In genomic region chr3:84547971-84548970, GRCh38 we compare ENCODE assay signal across 8 cellular contexts.
DNase-seq lines count a peak whose midpoint lies in the region; ATAC-seq and TF ChIP-seq lines count a peak whose summit lies in the region.

No MANE protein-coding gene starts in this region.

- no peak overlapping the region for H3K9ac ChIP-seq in endodermal cell (ENCODE audit: extremely low read depth, low read length, poor library complexity, severe bottlenecking)

- DNase-seq in CD14-positive monocyte (ENCODE audit: low spot score) (no peak), NOMO-1 (lab: John Stamatoyannopoulos, UW; ENCODE audit: unreplicated experiment in 2 of 2) (peak; percentile 13 to 15), endodermal cell (peak; percentile 89)
- no peak for DNase-seq in activated CD8-positive, alpha-beta memory T cell treated with anti-CD3 and anti-CD28 coated beads, Interleukin-2, amount 50 U/mL, for 4 hours
- no peak for DNase-seq in activated CD8-positive, alpha-beta memory T cell treated with anti-CD3 and anti-CD28 coated beads, Interleukin-2, amount 10 ng/mL, durations not matched to agents 7 days and 5 days

- no peak overlapping the region for H3K4me3 ChIP-seq in endodermal cell (ENCODE audit: low read length)

- H3K27ac Mint-ChIP-seq in CD14-positive monocyte (no peak overlapping the region), endodermal cell (peak overlapping the region; percentile 83), nephron (no peak overlapping the region)
- no peak overlapping the region for H3K27ac Mint-ChIP-seq in activated CD8-positive, alpha-beta memory T cell treated with anti-CD3 and anti-CD28 coated beads, Interleukin-2, amount 10 ng/mL, durations not matched to agents 7 days and 5 days

- no peak overlapping the region for H3K27ac ChIP-seq in endodermal cell (ENCODE audit: low read depth, low read length)

- H3K9me3 Mint-ChIP-seq in CD14-positive monocyte (no peaks in the 10 kb centered on the region), endodermal cell (peaks cover 2% of the 10 kb centered on the region), nephron (peaks cover 4% of the 10 kb centered on the region)
- H3K9me3 Mint-ChIP-seq in activated CD8-positive, alpha-beta memory T cell treated with anti-CD3 and anti-CD28 coated beads, Interleukin-2, amount 10 ng/mL, durations not matched to agents 7 days and 5 days (ENCODE audit: low read depth) = no peaks in the 10 kb centered on the region

- 68 to 92% methylated on average over 10 to 23 of the region's 23 CpGs for WGBS in endodermal cell (ENCODE audit: insufficient coverage in 1 of 2, insufficient read length in 1 of 2), 2 experiments

- ATAC-seq in GM19372 (IDR thresholded peaks at IDR 0.05; ENCODE audit: low read depth, unreplicated experiment) = peak; percentile 88
- peak; percentile 98 for ATAC-seq in HG03342 (IDR thresholded peaks at IDR 0.05; ENCODE audit: unreplicated experiment)
- no peak for ATAC-seq in activated CD8-positive, alpha-beta memory T cell treated with anti-CD3 and anti-CD28 coated beads, Interleukin-2, amount 10 ng/mL, durations not matched to agents 7 days and 5 days

- H3K27me3 Mint-ChIP-seq in CD14-positive monocyte (ENCODE audit: low read depth in 3 of 3) = peaks cover 0 to 2% (median 2%) of the 10 kb centered on the region in 3 donors
- H3K27me3 Mint-ChIP-seq in endodermal cell (ENCODE audit: insufficient read depth) = no peaks in the 10 kb centered on the region
- H3K27me3 Mint-ChIP-seq in nephron (ENCODE audit: low read depth) = no peaks in the 10 kb centered on the region
- no peaks in the 10 kb centered on the region for H3K27me3 Mint-ChIP-seq in activated CD8-positive, alpha-beta memory T cell treated with anti-CD3 and anti-CD28 coated beads, Interleukin-2, amount 10 ng/mL, durations not matched to agents 7 days and 5 days

- intact Hi-C loops in CD14-positive monocyte (cut with micrococcal nuclease) = no loop called here

- TF ChIP-seq CTCF in CD14-positive monocyte (IDR thresholded peaks at IDR 0.05) (peak; percentile 52), endodermal cell (conservative IDR thresholded peaks at IDR 0.05) (peak; percentile 78), nephron (IDR thresholded peaks at IDR 0.05; ENCODE audit: unreplicated experiment in 3 of 3) (peak; percentile 44 to 64 (median 48))

- H3K4me3 Mint-ChIP-seq in CD14-positive monocyte (peak overlapping the region in 1 of 2 donors; percentile 6), endodermal cell (peak overlapping the region; percentile 24), nephron (no peak overlapping the region)
- no peak overlapping the region for H3K4me3 Mint-ChIP-seq in activated CD8-positive, alpha-beta memory T cell treated with anti-CD3 and anti-CD28 coated beads, Interleukin-2, amount 10 ng/mL, durations not matched to agents 7 days and 5 days

- H3K27me3 ChIP-seq in endodermal cell (ENCODE audit: control insufficient read depth, insufficient read depth, low read length, poor library complexity, severe bottlenecking) = no peaks in the 10 kb centered on the region

- H3K36me3 Mint-ChIP-seq in CD14-positive monocyte = no peaks in the 10 kb centered on the region
- no peaks in the 10 kb centered on the region for H3K36me3 Mint-ChIP-seq in endodermal cell (ENCODE audit: low read depth)
- H3K36me3 Mint-ChIP-seq in nephron (ENCODE audit: low read depth) = no peaks in the 10 kb centered on the region
- H3K36me3 Mint-ChIP-seq in activated CD8-positive, alpha-beta memory T cell treated with anti-CD3 and anti-CD28 coated beads, Interleukin-2, amount 10 ng/mL, durations not matched to agents 7 days and 5 days = no peaks in the 10 kb centered on the region

- no peaks in the 10 kb centered on the region for H3K36me3 ChIP-seq in endodermal cell (ENCODE audit: control insufficient read depth, insufficient read depth, low read length)

- H3K4me1 Mint-ChIP-seq in CD14-positive monocyte (no peaks in the 10 kb centered on the region), endodermal cell (peaks cover 10% of the 10 kb centered on the region), nephron (no peaks in the 10 kb centered on the region)
- no peaks in the 10 kb centered on the region for H3K4me1 Mint-ChIP-seq in activated CD8-positive, alpha-beta memory T cell treated with anti-CD3 and anti-CD28 coated beads, Interleukin-2, amount 10 ng/mL, durations not matched to agents 7 days and 5 days

- CTCF ChIA-PET in activated CD8-positive, alpha-beta memory T cell treated with anti-CD3 and anti-CD28 coated beads, Interleukin-2, amount 10 ng/mL, durations not matched to agents 7 days and 5 days (lab: Charles Lee) = no interaction called here

- no peaks in the 10 kb centered on the region for H3K4me1 ChIP-seq in endodermal cell (ENCODE audit: control insufficient read depth, insufficient read depth, low read length)

- H3K9me3 ChIP-seq in endodermal cell (ENCODE audit: control insufficient read depth, low read length) = no peaks in the 10 kb centered on the region

Comparison
In these comparisons a context has a peak if more than half of its experiments do, and no peak if none do; other contexts are left out.
1. DNase-seq: peak in NOMO-1 (2 of 2) and endodermal cell (single experiment); none in CD14-positive monocyte (single experiment), activated CD8-positive, alpha-beta memory T cell treated with anti-CD3 and anti-CD28 coated beads, Interleukin-2, amount 50 U/mL, for 4 hours (single experiment) and activated CD8-positive, alpha-beta memory T cell treated with anti-CD3 and anti-CD28 coated beads, Interleukin-2, amount 10 ng/mL, durations not matched to agents 7 days and 5 days (single experiment).
2. Peak in every context shown above with its lines, with median percentiles within 50 percentile points of each other: CTCF ChIP-seq.